In genomic region chr7:151795168-151795754, GRCh38 we compare ENCODE assay signal across 8 cellular contexts.
DNase-seq lines count a peak whose midpoint lies in the region; ATAC-seq and TF ChIP-seq lines count a peak whose summit lies in the region.

No MANE protein-coding gene starts in this region.

- no peaks in the 10 kb centered on the region for H4K20me1 ChIP-seq in PC-3 (ENCODE audit: low read length)

- CTCF ChIA-PET in PC-3 (lab: Charles Lee): no interaction called here
- CTCF ChIA-PET in Calu3 (lab: Charles Lee): no interaction called here

- no peak overlapping the region for H3K4me2 ChIP-seq in PC-3 (ENCODE audit: low read length)

- peaks cover 4% of the 10 kb centered on the region for H3K36me3 Mint-ChIP-seq in Calu3 (ENCODE audit: insufficient read depth, unreplicated experiment)

- DNase-seq in PC-3: peak; percentile 34
- peak; percentile 25 for DNase-seq in amniotic epithelial cell (ENCODE audit: low read depth)
- peak; percentile 74 to 82 (median 80) for DNase-seq in stimulated activated CD4-positive, alpha-beta T cell treated with anti-CD3 and anti-CD28 coated beads, TNF-alpha, amount 100 ng/mL, for 48 hours (ENCODE audit: low read depth in 3 of 3)
- DNase-seq in Calu3: no peak
- no peak for DNase-seq in NCI-H146 treated with DMSO at 0.1 percent for 48 hours (lab: John Stamatoyannopoulos, UW; ENCODE audit: unreplicated experiment)

- H3K27ac ChIP-seq in PC-3 (ENCODE audit: low read length): 0 out of 2 replicates have a peak overlapping the region, but pooled peaks have one; percentile 9

- H3K9me2 ChIP-seq in PC-3 (replicated peaks; ENCODE audit: low read length): no peaks in the 10 kb centered on the region

- intact Hi-C loops in PC-3 (cut with micrococcal nuclease) (no loop called here), Calu3 (cut with micrococcal nuclease; ENCODE audit: unreplicated experiment) (no loop called here)

- peaks cover 17% of the 10 kb centered on the region for H3K27me3 Mint-ChIP-seq in Calu3 (ENCODE audit: unreplicated experiment)

- ATAC-seq in GM19328 (IDR thresholded peaks at IDR 0.05; ENCODE audit: unreplicated experiment) (peak; percentile 64), PC-3 (peak; percentile 5; the same call in 1 of the 2 replicates), GM18861 (IDR thresholded peaks at IDR 0.05; ENCODE audit: unreplicated experiment) (no peak), GM19324 (IDR thresholded peaks at IDR 0.05; ENCODE audit: low FRiP score, unreplicated experiment) (no peak)

- H3K9me3 Mint-ChIP-seq in Calu3 (ENCODE audit: low read depth, unreplicated experiment): no peaks in the 10 kb centered on the region

- no peak overlapping the region for H3K4me3 ChIP-seq in PC-3 (ENCODE audit: low read length)

- peaks cover 19% of the 10 kb centered on the region for H3K4me1 Mint-ChIP-seq in Calu3 (ENCODE audit: low read depth, unreplicated experiment)

- TF ChIP-seq CTCF in PC-3 (conservative IDR thresholded peaks at IDR 0.05; ENCODE audit: low read depth, low read length) (no peak), Calu3 (IDR thresholded peaks at IDR 0.05; ENCODE audit: unreplicated experiment) (no peak)

- H3K36me3 ChIP-seq in PC-3 (ENCODE audit: low read depth, low read length): no peaks in the 10 kb centered on the region

- H3K27ac Mint-ChIP-seq in Calu3 (ENCODE audit: unreplicated experiment): no peak overlapping the region

- no peak overlapping the region for H2AFZ ChIP-seq in PC-3 (ENCODE audit: low read length)

- H3K4me3 Mint-ChIP-seq in Calu3 (ENCODE audit: low read depth, unreplicated experiment): no peak overlapping the region

- POLR2A ChIA-PET in PC-3 (lab: Charles Lee; ENCODE audit: unreplicated experiment): no interaction called here

- no peaks in the 10 kb centered on the region for H3K9me3 ChIP-seq in PC-3 (ENCODE audit: low read length)

- BruUV-seq in PC-3 (replicated peaks; lab: Mats Ljungman, UMichigan) (no TSS peak), Calu3 (replicated peaks; lab: Mats Ljungman, UMichigan) (no TSS peak)

- H3K9ac ChIP-seq in PC-3 (ENCODE audit: low read length): no peak overlapping the region

- H3F3A ChIP-seq in PC-3 (ENCODE audit: low read length, unreplicated experiment): no peaks in the 10 kb centered on the region

- H3K27me3 ChIP-seq in PC-3 (ENCODE audit: low read length): no peaks in the 10 kb centered on the region

- peaks cover 42% of the 10 kb centered on the region for H3K4me1 ChIP-seq in PC-3 (ENCODE audit: insufficient read depth, low read length)

- H3K79me2 ChIP-seq in PC-3 (ENCODE audit: low read length): no peaks in the 10 kb centered on the region

Comparison
In these comparisons a context has a peak if more than half of its experiments do, and no peak if none do; other contexts are left out.
1. ATAC-seq: peak in GM19328 (single experiment) and PC-3 (single experiment); none in GM18861 (single experiment) and GM19324 (single experiment).
2. DNase-seq: peak in PC-3 (single experiment), amniotic epithelial cell (single experiment) and stimulated activated CD4-positive, alpha-beta T cell treated with anti-CD3 and anti-CD28 coated beads, TNF-alpha, amount 100 ng/mL, for 48 hours (3 of 3); none in Calu3 (single experiment) and NCI-H146 treated with DMSO at 0.1 percent for 48 hours (single experiment).